In genomic region chr7:150406311-150406564, GRCh38 we compare ENCODE assay signal across 8 cellular contexts. TPM values are rescaled to one million over a fixed set of nuclear protein-coding genes. Genes with fewer than 3 reads are reported as not detected.
A peak's percentile ranks its signal among the peaks of the same experiment; 100 is the strongest.
DNase-seq lines count a peak whose midpoint lies in the region; ATAC-seq and TF ChIP-seq lines count a peak whose summit lies in the region.

No MANE protein-coding gene starts in this region.

- DNase-seq in CD4-positive, alpha-beta memory T cell, result peak in 4 of 5 donors; percentile 10 to 22 (median 16)
- DNase-seq in NB4 (ENCODE audit: low read depth) (peak; percentile 46), neural progenitor cell (ENCODE audit: low spot score) (no peak), PC-9 (no peak), iPS-NIHi11 (ENCODE audit: low spot score) (no peak)
- DNase-seq in effector memory CD8-positive, alpha-beta T cell, result peak in 1 of 3 experiments; percentile 11
- no peak for DNase-seq in effector CD4-positive, alpha-beta T cell

- POLR2A ChIA-PET in CD4-positive, alpha-beta memory T cell (lab: Charles Lee; ENCODE audit: partially characterized antibody), result interaction anchor here (0.6 to 6.1 kb wide), 32 partner anchors 9 to 821 kb away, joined by 3 to 101 read pairs (median 5); partner anchors contain the start of genes ABCF2, ACTR3C, GIMAP1 and GIMAP4
- POLR2A ChIA-PET in PC-9 (lab: Charles Lee; ENCODE audit: unreplicated experiment), result no interaction called here

- no peaks in the 10 kb centered on the region for H3K27me3 ChIP-seq in CD4-positive, alpha-beta memory T cell (ENCODE audit: insufficient read depth, low read length)
- H3K27me3 ChIP-seq in neural progenitor cell (no peaks in the 10 kb centered on the region), PC-9 (ENCODE audit: insufficient read depth, low read depth) (no peaks in the 10 kb centered on the region)

- H3K9ac ChIP-seq in neural progenitor cell, result no peak overlapping the region

- H3K4me3 Mint-ChIP-seq in CD4-positive, alpha-beta memory T cell, result peak overlapping the region; percentile 93 to 99 (median 98)
- H3K4me3 Mint-ChIP-seq in effector memory CD8-positive, alpha-beta T cell, result peak overlapping the region; percentile 92 to 96
- peak overlapping the region; percentile 90 for H3K4me3 Mint-ChIP-seq in neural progenitor cell

- H3K4me1 Mint-ChIP-seq in CD4-positive, alpha-beta memory T cell, result peaks cover 21 to 50% (median 35%) of the 10 kb centered on the region in 4 donors
- peaks cover 32 to 34% of the 10 kb centered on the region in 2 donors for H3K4me1 Mint-ChIP-seq in effector memory CD8-positive, alpha-beta T cell (ENCODE audit: low read depth in 2 of 2)
- peaks cover 63% of the 10 kb centered on the region for H3K4me1 Mint-ChIP-seq in neural progenitor cell

- H3K79me2 ChIP-seq in neural progenitor cell (ENCODE audit: low read depth) (no peaks in the 10 kb centered on the region), PC-9 (ENCODE audit: low read depth) (no peaks in the 10 kb centered on the region)

- H3K9me2 ChIP-seq in PC-9 (ENCODE audit: insufficient read depth), result no peaks in the 10 kb centered on the region

- H3K9me3 Mint-ChIP-seq in CD4-positive, alpha-beta memory T cell, result no peaks in the 10 kb centered on the region
- no peaks in the 10 kb centered on the region for H3K9me3 Mint-ChIP-seq in effector memory CD8-positive, alpha-beta T cell
- no peaks in the 10 kb centered on the region for H3K9me3 Mint-ChIP-seq in neural progenitor cell

- peak overlapping the region; percentile 85 for H3K27ac ChIP-seq in CD4-positive, alpha-beta memory T cell (ENCODE audit: low read depth, low read length)
- H3K27ac ChIP-seq in neural progenitor cell (no peak overlapping the region), PC-9 (no peak overlapping the region)

- CTCF ChIA-PET in CD4-positive, alpha-beta memory T cell (lab: Charles Lee; ENCODE audit: partially characterized antibody), result interaction anchor here (0.9 to 2.7 kb wide), 16 partner anchors 8 to 492 kb away, joined by 3 to 24 read pairs (median 4); no protein-coding TSS in a partner anchor
- CTCF ChIA-PET in PC-9 (lab: Charles Lee), result no interaction called here

- no peaks in the 10 kb centered on the region for H3K27me3 Mint-ChIP-seq in CD4-positive, alpha-beta memory T cell
- no peaks in the 10 kb centered on the region for H3K27me3 Mint-ChIP-seq in effector memory CD8-positive, alpha-beta T cell
- H3K27me3 Mint-ChIP-seq in neural progenitor cell (ENCODE audit: insufficient read depth, low read depth), result peaks cover 6% of the 10 kb centered on the region

- H3K27ac Mint-ChIP-seq in CD4-positive, alpha-beta memory T cell, result peak overlapping the region; percentile 80 to 99 (median 98)
- H3K27ac Mint-ChIP-seq in effector memory CD8-positive, alpha-beta T cell, result peak overlapping the region; percentile 80
- peak overlapping the region; percentile 19 for H3K27ac Mint-ChIP-seq in neural progenitor cell

- peaks cover 5% of the 10 kb centered on the region for H4K20me1 ChIP-seq in neural progenitor cell (ENCODE audit: low read depth)
- H4K20me1 ChIP-seq in PC-9 (ENCODE audit: insufficient read depth), result no peaks in the 10 kb centered on the region

- no peaks in the 10 kb centered on the region for H3K9me3 ChIP-seq in CD4-positive, alpha-beta memory T cell (ENCODE audit: control insufficient read depth in 1 of 2, low read length in 2 of 2)
- H3K9me3 ChIP-seq in neural progenitor cell (ENCODE audit: low read depth) (no peaks in the 10 kb centered on the region), PC-9 (ENCODE audit: insufficient read depth, low read depth) (no peaks in the 10 kb centered on the region)

- peaks cover 11% of the 10 kb centered on the region for H3K36me3 ChIP-seq in CD4-positive, alpha-beta memory T cell (ENCODE audit: insufficient read depth, low read length)
- H3K36me3 ChIP-seq in neural progenitor cell, result no peaks in the 10 kb centered on the region
- no peaks in the 10 kb centered on the region for H3K36me3 ChIP-seq in PC-9 (ENCODE audit: low read depth)

- no peak for TF ChIP-seq POLR2A in NB4 (IDR thresholded peaks at IDR 0.05; ENCODE audit: extremely low read depth, insufficient read length)

- H3K36me3 Mint-ChIP-seq in CD4-positive, alpha-beta memory T cell, result peaks cover 13 to 37% of the 10 kb centered on the region in 2 donors
- H3K36me3 Mint-ChIP-seq in effector memory CD8-positive, alpha-beta T cell (ENCODE audit: insufficient read depth), result peaks cover 34% of the 10 kb centered on the region
- H3K36me3 Mint-ChIP-seq in neural progenitor cell, result peaks cover 11% of the 10 kb centered on the region

- ATAC-seq in effector memory CD8-positive, alpha-beta T cell (replicated peaks), result no peak
- no peak for ATAC-seq in GM18861 (IDR thresholded peaks at IDR 0.05; ENCODE audit: unreplicated experiment)

- H2AFZ ChIP-seq in neural progenitor cell (replicated peaks) (no peak overlapping the region), PC-9 (no peak overlapping the region)

- no TSS peak for BruUV-seq in PC-9 (replicated peaks; lab: Mats Ljungman, UMichigan)

- H3K4me1 ChIP-seq in CD4-positive, alpha-beta memory T cell (ENCODE audit: insufficient read depth, low read length), result peaks cover 30% of the 10 kb centered on the region
- peaks cover 46% of the 10 kb centered on the region for H3K4me1 ChIP-seq in neural progenitor cell
- peaks cover 19% of the 10 kb centered on the region for H3K4me1 ChIP-seq in PC-9 (replicated peaks; ENCODE audit: insufficient read depth)

- H3K4me3 ChIP-seq in CD4-positive, alpha-beta memory T cell (ENCODE audit: low read length in 2 of 2), result peak overlapping the region; percentile 62 to 92
- peak overlapping the region; percentile 73 for H3K4me3 ChIP-seq in NB4 (ENCODE audit: low read depth, low read length)
- peak overlapping the region; percentile 74 for H3K4me3 ChIP-seq in neural progenitor cell
- no peak overlapping the region for H3K4me3 ChIP-seq in PC-9

- H3K4me2 ChIP-seq in neural progenitor cell, result peak overlapping the region; percentile 86
- H3K4me2 ChIP-seq in PC-9, result no peak overlapping the region

- H3F3A ChIP-seq in neural progenitor cell (ENCODE audit: low read depth) (peaks cover 44% of the 10 kb centered on the region), PC-9 (ENCODE audit: insufficient read depth, low read depth) (peaks cover 13% of the 10 kb centered on the region; the same call in 1 of the 2 replicates)

- intact Hi-C loops in CD4-positive, alpha-beta memory T cell (cut with micrococcal nuclease), result loop anchor here (1.0 kb wide), 1 partner anchor 15 kb away; no protein-coding TSS in a partner anchor
- intact Hi-C loops in PC-9 (cut with micrococcal nuclease; ENCODE audit: unreplicated experiment), result no loop called here

- TF ChIP-seq CTCF in NB4 (IDR thresholded peaks at IDR 0.05; ENCODE audit: low read depth, low read length) (no peak), neural progenitor cell (IDR thresholded peaks at IDR 0.05) (no peak), PC-9 (conservative IDR thresholded peaks at IDR 0.05) (no peak)

RNA-seq across cellular contexts. Expression of gene ZNF775, which starts 27.1 kb away (rescaled TPM):
- 1 to 10 TPM; 4.3 to 5.5 TPM for total RNA-seq in CD4-positive, alpha-beta memory T cell
- 1 to 10 TPM in 1 of 2 donors, under 1 TPM in 1; 0.67 to 7.6 TPM for polyA plus RNA-seq in CD4-positive, alpha-beta memory T cell
- total RNA-seq in neural progenitor cell (ENCODE audit: low replicate concordance) (3.0 and 26.1 TPM in 2 replicates), PC-9 (2021) (3.1 and 3.4 TPM in 2 replicates)

RNA-seq across cellular contexts. Expression of gene REPIN1, which starts 37.6 kb away (rescaled TPM):
- total RNA-seq in CD4-positive, alpha-beta memory T cell, result 10 to 100 TPM; 72.0 to 78.5 TPM
- polyA plus RNA-seq in CD4-positive, alpha-beta memory T cell, result 10 to 100 TPM; 29.4 to 62.1 TPM
- total RNA-seq in neural progenitor cell (ENCODE audit: low replicate concordance) (18.0 and 58.9 TPM in 2 replicates), PC-9 (2021) (172 and 174 TPM in 2 replicates)

RNA-seq across cellular contexts. Expression of gene GIMAP8, which starts 44.2 kb away (rescaled TPM):
- 10 to 100 TPM; 59.0 to 62.5 TPM for total RNA-seq in CD4-positive, alpha-beta memory T cell
- 10 to 100 TPM in 1 of 2 donors, 1 to 10 TPM in 1; 9.8 to 39.9 TPM for polyA plus RNA-seq in CD4-positive, alpha-beta memory T cell
- total RNA-seq in neural progenitor cell (ENCODE audit: low replicate concordance) (not detected in 2 replicates), PC-9 (2021) (not detected in 2 replicates)

Comparison
In these comparisons a context has a peak if more than half of its experiments do, and no peak if none do; other contexts are left out.
1. DNase-seq: peak in CD4-positive, alpha-beta memory T cell (4 of 5) and NB4 (single experiment); none in neural progenitor cell (single experiment), PC-9 (0 of 2), effector CD4-positive, alpha-beta T cell (single experiment) and iPS-NIHi11 (single experiment).
2. H3K27ac Mint-ChIP-seq: peak in every context shown above with its lines; median percentile 98 in CD4-positive, alpha-beta memory T cell; 80 in effector memory CD8-positive, alpha-beta T cell; 19 in neural progenitor cell.
3. RNA of gene GIMAP8, which starts 44.2 kb away (total RNA-seq): 59.0 to 62.5 TPM in CD4-positive, alpha-beta memory T cell; not detected in PC-9 and not detected in neural progenitor cell; every median in the first group is over 10 times any median in the second.
4. Peak in every context shown above with its lines, with median percentiles within 50 percentile points of each other: H3K4me3 Mint-ChIP-seq.